In the genomic region with DNA sequence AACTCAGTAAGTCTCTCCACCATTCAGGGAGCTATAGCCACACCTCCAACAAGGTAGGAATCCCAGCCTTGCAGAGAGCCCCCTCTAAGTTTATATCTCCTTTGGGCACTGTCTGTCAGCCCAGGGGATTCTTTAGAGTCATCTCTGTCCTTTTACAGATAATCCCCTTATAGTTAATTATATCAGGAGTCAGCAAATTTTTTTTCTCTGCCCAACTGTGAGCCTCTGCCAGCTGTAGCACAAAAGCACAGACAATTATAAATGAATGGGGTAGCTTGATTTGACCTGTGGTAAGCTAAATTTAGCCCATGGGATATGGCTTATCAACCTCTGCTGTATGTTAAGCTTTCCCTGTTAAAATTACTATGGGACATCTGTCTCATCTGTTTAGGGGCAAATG, we compare ENCODE assay signal across 27 cellular contexts. TPM values are rescaled to one million over a fixed set of nuclear protein-coding genes. Genes with fewer than 3 reads are reported as not detected.
DNase-seq lines count a peak whose midpoint lies in the region; ATAC-seq, FAIRE-seq and TF ChIP-seq lines count a peak whose summit lies in the region.
"Had no signal": no experiment of that assay in that cellular context is flagged by ENCODE, and none has a peak within 500 bp of the region (broad histone marks: within the 10 kb centered on the region; RNA-seq: fewer than 3 reads in every experiment).

No MANE protein-coding gene starts in this region.

- no peak overlapping the region for H3K4me3 Mint-ChIP-seq in stimulated activated naive CD8-positive, alpha-beta T cell treated with anti-CD3 and anti-CD28 coated beads, Interleukin-15, amount 100 ng/mL, for 72 hours
- H3K4me3 Mint-ChIP-seq: T-helper 2 cell treated with Interferon-gamma antibody and Interleukin-4, amounts not matched to agents 5 μg/mL and 100 μg/mL, for 36 hours had no signal

- no peaks in the 10 kb centered on the region for H3K9me3 ChIP-seq in HepG2 (ENCODE audit: low read length)
- no peaks in the 10 kb centered on the region for H3K9me3 ChIP-seq in right lobe of liver
- H3K9me3 ChIP-seq in WERI-Rb-1 (ENCODE audit: severe bottlenecking): no peaks in the 10 kb centered on the region
- H3K9me3 ChIP-seq: psoas muscle, stomach had no signal

- H3K36me3 ChIP-seq in HepG2 (replicated peaks in 1 of 2; ENCODE audit: control insufficient read depth in 1 of 2, insufficient read depth in 2 of 2, low read length in 2 of 2): no peaks in the 10 kb centered on the region; a peak in 1 of 5 replicates
- no peaks in the 10 kb centered on the region for H3K36me3 ChIP-seq in right lobe of liver
- 0 out of 2 replicates have a peak, but pooled peaks cover 3% of the 10 kb centered on the region for H3K36me3 ChIP-seq in WERI-Rb-1
- H3K36me3 ChIP-seq: stomach had no signal

- ATAC-seq in HepG2 (no peak), right lobe of liver (no peak), GM21786 (IDR thresholded peaks at IDR 0.05; ENCODE audit: unreplicated experiment) (no peak)
- no peak for ATAC-seq in stimulated activated naive CD8-positive, alpha-beta T cell treated with anti-CD3 and anti-CD28 coated beads, Interleukin-15, amount 100 ng/mL, for 72 hours
- ATAC-seq: left ventricle myocardium superior; naive thymus-derived CD4-positive, alpha-beta T cell; Panc1; psoas muscle had no signal

- intact Hi-C loops in HepG2 (cut with micrococcal nuclease; ENCODE audit: unreplicated experiment) (no loop called here), right lobe of liver (cut with DNase I) (no loop called here)

- no TSS peak for BruUV-seq in HepG2 (replicated peaks; lab: Mats Ljungman, UMichigan)

- H3K27ac ChIP-seq in HepG2 (ENCODE audit: extremely low read length, insufficient read depth, low read length) (no peak overlapping the region), right lobe of liver (no peak overlapping the region), WERI-Rb-1 (peak overlapping the region; percentile 39)
- H3K27ac ChIP-seq: psoas muscle, stomach, tibial artery had no signal

- FAIRE-seq in HepG2 (lab: Jason Lieb, UNC): no peak

- in situ Hi-C loops in HepG2 (cut with HindIII; ENCODE audit: extremely low pct_ligation_motif_present, low pct_unique_long_range_greater_than_20kb): no loop called here

- no peak overlapping the region for H3K9ac ChIP-seq in HepG2 (ENCODE audit: insufficient read depth, low read depth, low read length)

- no peak overlapping the region for H2AFZ ChIP-seq in HepG2 (ENCODE audit: low read length)

- peaks cover 0 to 7% of the 10 kb centered on the region in 2 donors for H3K9me3 Mint-ChIP-seq in stimulated activated naive CD8-positive, alpha-beta T cell treated with anti-CD3 and anti-CD28 coated beads, Interleukin-15, amount 100 ng/mL, for 72 hours
- H3K9me3 Mint-ChIP-seq: T-helper 2 cell treated with Interferon-gamma antibody and Interleukin-4, amounts not matched to agents 5 μg/mL and 100 μg/mL, for 36 hours had no signal

- H3K4me1 ChIP-seq in HepG2 (ENCODE audit: insufficient read depth, low read length) (no peaks in the 10 kb centered on the region), right lobe of liver (peaks cover 0 to 17% (median 0%) of the 10 kb centered on the region in 4 donors)
- H3K4me1 ChIP-seq: psoas muscle, stomach, tibial artery had no signal

- DNase-seq in HepG2 (ENCODE audit: low spot score) (no peak), right lobe of liver (no peak), NCI-H2227 (lab: John Stamatoyannopoulos, UW; ENCODE audit: unreplicated experiment) (peak; percentile 6), WERI-Rb-1 (no peak), NCI-H510A treated with DMSO at 0.1 percent for 48 hours (lab: John Stamatoyannopoulos, UW) (no peak), GM20000 (ENCODE audit: low spot score) (no peak)
- no peak for DNase-seq in stimulated activated naive CD8-positive, alpha-beta T cell treated with anti-CD3 and anti-CD28 coated beads, Interleukin-15, amount 100 ng/mL, for 72 hours
- DNase-seq: ACHN; activated CD4-positive, alpha-beta T cell treated with anti-CD3 and anti-CD28 coated beads for 4 hours; activated gamma-delta T cell; activated T-cell treated with anti-CD3 and anti-CD28 coated beads, Interleukin-2, amount 50 U/mL, for 1 hour; islet precursor cell; left ventricle myocardium superior; naive thymus-derived CD4-positive, alpha-beta T cell; NCI-H1092 treated with DMSO at 0.1 percent for 48 hours; NCI-H1930; psoas muscle; SHP77; stomach; tibial artery had no signal

- H3K27me3 ChIP-seq in HepG2 (ENCODE audit: control insufficient read depth in 1 of 2, insufficient read depth in 2 of 2, low read length in 2 of 2): no peaks in the 10 kb centered on the region
- H3K27me3 ChIP-seq in right lobe of liver: no peaks in the 10 kb centered on the region
- no peaks in the 10 kb centered on the region for H3K27me3 ChIP-seq in WERI-Rb-1 (ENCODE audit: insufficient read depth, low read depth, severe bottlenecking)
- H3K27me3 ChIP-seq: stomach, tibial artery had no signal

- CTCF ChIA-PET in HepG2 (lab: Yijun Ruan, JAX; ENCODE audit: low intra/inter-chr PET ratio, low total read pairs): no interaction called here

- POLR2A ChIA-PET in HepG2 (lab: Yijun Ruan, JAX): no interaction called here

- H3K79me2 ChIP-seq in HepG2 (ENCODE audit: insufficient read depth, low read length): no peaks in the 10 kb centered on the region

- TF ChIP-seq POLR2A in HepG2 (IDR thresholded peaks at IDR 0.05; ENCODE audit: insufficient read depth in 1 of 2, low read depth in 2 of 2, low read length in 2 of 2) (no peak), right lobe of liver (IDR thresholded peaks at IDR 0.05) (no peak)

- no peaks in the 10 kb centered on the region for H4K20me1 ChIP-seq in HepG2 (ENCODE audit: insufficient read depth, low read length)

- TF ChIP-seq RAD21 in HepG2 (CRISPR knock-in tag; IDR thresholded peaks at IDR 0.05): no peak

- H3K27me3 Mint-ChIP-seq in stimulated activated naive CD8-positive, alpha-beta T cell treated with anti-CD3 and anti-CD28 coated beads, Interleukin-15, amount 100 ng/mL, for 72 hours: no peaks in the 10 kb centered on the region

- H3K4me1 Mint-ChIP-seq in stimulated activated naive CD8-positive, alpha-beta T cell treated with anti-CD3 and anti-CD28 coated beads, Interleukin-15, amount 100 ng/mL, for 72 hours: peaks cover 51% of the 10 kb centered on the region

- H3K4me2 ChIP-seq in HepG2 (ENCODE audit: low read depth, low read length): no peak overlapping the region

- TF ChIP-seq CTCF in HepG2 (CRISPR knock-in tag; IDR thresholded peaks at IDR 0.05) (no peak), right lobe of liver (IDR thresholded peaks at IDR 0.05) (no peak), WERI-Rb-1 (IDR thresholded peaks at IDR 0.05; ENCODE audit: low read depth, low read length) (no peak), GM20000 (IDR thresholded peaks at IDR 0.05; ENCODE audit: extremely low read depth, missing control alignments) (no peak)

- H3K4me3 ChIP-seq in HepG2 (replicated peaks in 1 of 3; ENCODE audit: insufficient read depth in 1 of 3, low read depth in 2 of 3, low read length in 3 of 3): no peak overlapping the region
- no peak overlapping the region for H3K4me3 ChIP-seq in right lobe of liver
- H3K4me3 ChIP-seq in WERI-Rb-1 (ENCODE audit: low read depth, low read length): no peak overlapping the region; the same call in 1 of the 2 replicates
- H3K4me3 ChIP-seq: psoas muscle, stomach, tibial artery had no signal

- H3K27ac Mint-ChIP-seq in stimulated activated naive CD8-positive, alpha-beta T cell treated with anti-CD3 and anti-CD28 coated beads, Interleukin-15, amount 100 ng/mL, for 72 hours: no peak overlapping the region
- H3K27ac Mint-ChIP-seq: T-helper 2 cell treated with Interferon-gamma antibody and Interleukin-4, amounts not matched to agents 5 μg/mL and 100 μg/mL, for 36 hours had no signal

- no peak for TF ChIP-seq EP300 in HepG2 (IDR thresholded peaks at IDR 0.05; ENCODE audit: low read depth in 2 of 2, low read length in 2 of 2)
- no peak for TF ChIP-seq EP300 in HepG2 (CRISPR knock-in tag; IDR thresholded peaks at IDR 0.05; ENCODE audit: borderline replicate concordance)

RNA-seq across cellular contexts. Expression of a gene that starts 8.3 kb away (rescaled TPM):
- 5.5 and 7.5 TPM in 2 replicates for total RNA-seq in HepG2 (2016; rRNA removed; fragmentation: Illumina TruSeq; extraction: Trizol)
- 35.7 and 38.7 TPM in 2 replicates for total RNA-seq in HepG2 (2016; cell fraction: cytosol; rRNA removed; fragmentation: Illumina TruSeq; extraction: Trizol; ENCODE audit: low read depth)
- 3.9 and 7.0 TPM in 2 replicates for total RNA-seq in HepG2 (2016; cell fraction: insoluble cytoplasmic fraction; rRNA removed; fragmentation: Illumina TruSeq; extraction: Trizol)
- 7.7 and 11.7 TPM in 2 replicates for total RNA-seq in HepG2 (2016; cell fraction: membrane; rRNA removed; fragmentation: Illumina TruSeq; extraction: Trizol)
- total RNA-seq in HepG2 (2016; cell fraction: nucleus; rRNA removed; fragmentation: Illumina TruSeq; extraction: Trizol): 19.0 and 23.5 TPM in 2 replicates
- polyA plus RNA-seq in HepG2 (2011; rRNA removed): 0.99 and 1.3 TPM in 2 replicates
- polyA plus RNA-seq in HepG2 (2011; cell fraction: cytosol; rRNA removed): 0.47 and 0.65 TPM in 2 replicates
- polyA plus RNA-seq in HepG2 (2011; cell fraction: nucleus; rRNA removed): 3.1 and 4.3 TPM in 2 replicates
- polyA plus RNA-seq in HepG2 (2012): 1.0 and 1.3 TPM in 2 replicates
- polyA plus RNA-seq in HepG2 (2016; cell fraction: cytosol; fragmentation: Illumina TruSeq; extraction: Trizol; ENCODE audit: low read depth): 0.60 and 0.68 TPM in 2 replicates
- polyA plus RNA-seq in HepG2 (2016; cell fraction: insoluble cytoplasmic fraction; fragmentation: Illumina TruSeq; extraction: Trizol; ENCODE audit: low read depth): 3.3 and 4.2 TPM in 2 replicates
- polyA plus RNA-seq in HepG2 (2016; cell fraction: membrane; fragmentation: Illumina TruSeq; extraction: Trizol; ENCODE audit: low read depth): 1.0 and 1.2 TPM in 2 replicates
- 6.7 and 9.1 TPM in 2 replicates for polyA plus RNA-seq in HepG2 (2016; cell fraction: nucleus; fragmentation: Illumina TruSeq; extraction: Trizol; ENCODE audit: insufficient read depth, low read depth)
- polyA minus RNA-seq in HepG2 (2011; rRNA and poly(A)+ RNA removed; ENCODE audit: low replicate concordance): 5.3 and 24.3 TPM in 2 replicates
- polyA minus RNA-seq in HepG2 (2011; cell fraction: cytosol; rRNA and poly(A)+ RNA removed): 3.1 and 3.4 TPM in 2 replicates
- 14.8 and 17.5 TPM in 2 replicates for polyA minus RNA-seq in HepG2 (2011; cell fraction: nucleus; rRNA and poly(A)+ RNA removed)
- total RNA-seq in right lobe of liver: 1 to 10 TPM in 5 of 6 experiments, under 1 TPM in 1; 0.81 to 9.5 (median 1.7) TPM

RNA-seq across cellular contexts. Expression of a gene that starts 22.1 kb away (rescaled TPM):
- total RNA-seq in HepG2 (2016; rRNA removed; fragmentation: Illumina TruSeq; extraction: Trizol) (not detected in 2 replicates), right lobe of liver (under 1 TPM in 1 of 6 experiments, not detected in 5; 0.37 TPM)
- total RNA-seq in HepG2 (2016; cell fraction: cytosol; rRNA removed; fragmentation: Illumina TruSeq; extraction: Trizol; ENCODE audit: low read depth): not detected in 2 replicates
- total RNA-seq in HepG2 (2016; cell fraction: insoluble cytoplasmic fraction; rRNA removed; fragmentation: Illumina TruSeq; extraction: Trizol): not detected in 2 replicates
- total RNA-seq in HepG2 (2016; cell fraction: membrane; rRNA removed; fragmentation: Illumina TruSeq; extraction: Trizol): not detected in 2 replicates
- not detected in 2 replicates for total RNA-seq in HepG2 (2016; cell fraction: nucleus; rRNA removed; fragmentation: Illumina TruSeq; extraction: Trizol)
- polyA plus RNA-seq in HepG2 (2011; rRNA removed): not detected in 2 replicates
- not detected in 2 replicates for polyA plus RNA-seq in HepG2 (2011; cell fraction: cytosol; rRNA removed)
- not detected in 2 replicates for polyA plus RNA-seq in HepG2 (2011; cell fraction: nucleus; rRNA removed)
- 0.07 TPM in 1 of 2 replicates, not detected in the other for polyA plus RNA-seq in HepG2 (2012)
- polyA plus RNA-seq in HepG2 (2016; cell fraction: cytosol; fragmentation: Illumina TruSeq; extraction: Trizol; ENCODE audit: low read depth): not detected in 2 replicates
- polyA plus RNA-seq in HepG2 (2016; cell fraction: insoluble cytoplasmic fraction; fragmentation: Illumina TruSeq; extraction: Trizol; ENCODE audit: low read depth): not detected in 2 replicates
- polyA plus RNA-seq in HepG2 (2016; cell fraction: membrane; fragmentation: Illumina TruSeq; extraction: Trizol; ENCODE audit: low read depth): not detected in 2 replicates
- not detected in 2 replicates for polyA plus RNA-seq in HepG2 (2016; cell fraction: nucleus; fragmentation: Illumina TruSeq; extraction: Trizol; ENCODE audit: insufficient read depth, low read depth)
- not detected in 2 replicates for polyA minus RNA-seq in HepG2 (2011; rRNA and poly(A)+ RNA removed; ENCODE audit: low replicate concordance)
- polyA minus RNA-seq in HepG2 (2011; cell fraction: cytosol; rRNA and poly(A)+ RNA removed): not detected in 2 replicates
- polyA minus RNA-seq in HepG2 (2011; cell fraction: nucleus; rRNA and poly(A)+ RNA removed): not detected in 2 replicates
- total RNA-seq: activated CD8-positive, alpha-beta memory T cell treated with anti-CD3 and anti-CD28 coated beads for 36 hours; H4; left ventricle myocardium superior; M059J had no signal
- polyA plus RNA-seq: BJ; naive thymus-derived CD4-positive, alpha-beta T cell had no signal
